4 cellular contexts compared by ENCODE assay signal in genomic region chr4:16176621-16177020, GRCh38.
"Had no signal": no experiment of that assay in that cellular context is flagged by ENCODE, and none has a peak within 500 bp of the region (broad histone marks: within the 10 kb centered on the region; RNA-seq: fewer than 3 reads in every experiment).

No MANE protein-coding gene starts in this region.

- ATAC-seq: GM23338 had no signal

- H3K4me3 Mint-ChIP-seq: GM23338, H9 had no signal

- H3K9me3 Mint-ChIP-seq: GM23338, H9 had no signal

- H3K27ac Mint-ChIP-seq: GM23338 had no signal

- DNase-seq: H9, HCEC 1CT, IMR-90 had no signal

- H3K4me3 ChIP-seq: GM23338 had no signal
